ENCODE assay signal across 1 cellular context in genomic region chr17:60355663-60356594, GRCh38.
TF ChIP-seq lines count a peak whose summit lies in the region.

No MANE protein-coding gene starts in this region.

TF ChIP-seq in HepG2, 621 proteins besides CTCF, POLR2A, EP300 and RAD21 (continued from another document and continues in another):
- TF ChIP-seq ZNF646 (CRISPR knock-in tag; IDR thresholded peaks at IDR 0.05) (0 out of 2 replicates have a peak, but pooled peaks have one; percentile 42), ARID2 (CRISPR knock-in tag; IDR thresholded peaks at IDR 0.05; ENCODE audit: borderline replicate concordance) (peak; percentile 81; the same call in 1 of the 2 replicates), SOX6 (IDR thresholded peaks at IDR 0.05) (no peak), SOX6 (CRISPR knock-in tag; IDR thresholded peaks at IDR 0.05) (peak; percentile 79), SMARCC2 (IDR thresholded peaks at IDR 0.05) (no peak), E2F2 (CRISPR knock-in tag; IDR thresholded peaks at IDR 0.05; ENCODE audit: borderline replicate concordance) (no peak), ZNF614 (CRISPR knock-in tag; IDR thresholded peaks at IDR 0.05; ENCODE audit: borderline replicate concordance) (0 out of 2 replicates have a peak, but pooled peaks have one; percentile 14), GMEB1 (CRISPR knock-in tag; IDR thresholded peaks at IDR 0.05; ENCODE audit: borderline replicate concordance) (peak; percentile 38; the same call in 1 of the 2 replicates), ZNF770 (CRISPR knock-in tag; IDR thresholded peaks at IDR 0.05) (peak; percentile 34; the same call in 1 of the 2 replicates), ERF (CRISPR knock-in tag; IDR thresholded peaks at IDR 0.05) (peak; percentile 49), FOXP4 (CRISPR knock-in tag; IDR thresholded peaks at IDR 0.05) (peak; percentile 25; the same call in 1 of the 2 replicates), TBL1XR1 (IDR thresholded peaks at IDR 0.05; ENCODE audit: borderline replicate concordance, low read length, partially characterized antibody) (peak; percentile 88), ZNF556 (CRISPR knock-in tag; IDR thresholded peaks at IDR 0.05; ENCODE audit: borderline replicate concordance) (peak; percentile 79; the same call in 1 of the 2 replicates), ZBTB34 (CRISPR knock-in tag; IDR thresholded peaks at IDR 0.05) (peak; percentile 79), FOXJ3 (CRISPR knock-in tag; IDR thresholded peaks at IDR 0.05; ENCODE audit: borderline replicate concordance) (peak; percentile 59; the same call in 1 of the 2 replicates), ZSCAN21 (CRISPR knock-in tag; IDR thresholded peaks at IDR 0.05; ENCODE audit: borderline replicate concordance) (0 out of 2 replicates have a peak, but pooled peaks have one; percentile 41), CREM (IDR thresholded peaks at IDR 0.05) (peak; percentile 75), CREM (CRISPR knock-in tag; IDR thresholded peaks at IDR 0.05) (no peak), NR2F6 (IDR thresholded peaks at IDR 0.05) (peak; percentile 75), NR2F6 (CRISPR knock-in tag; IDR thresholded peaks at IDR 0.05) (peak; percentile 72), RXRA (CRISPR knock-in tag; IDR thresholded peaks at IDR 0.05) (peak; percentile 63; the same call in 1 of the 2 replicates), ZNF431 (CRISPR knock-in tag; IDR thresholded peaks at IDR 0.05; ENCODE audit: borderline replicate concordance, low read depth) (no peak), NR2F1 (CRISPR knock-in tag; IDR thresholded peaks at IDR 0.05) (peak; percentile 37 to 51; a peak in 3 of 4 replicates), ATF1 (CRISPR knock-in tag; IDR thresholded peaks at IDR 0.05) (no peak), GATAD2A (CRISPR knock-in tag; IDR thresholded peaks at IDR 0.05) (peak; percentile 49), ZNF7 (CRISPR knock-in tag; IDR thresholded peaks at IDR 0.05) (no peak), MEIS1 (CRISPR knock-in tag; IDR thresholded peaks at IDR 0.05; ENCODE audit: borderline replicate concordance) (no peak), ELK4 (CRISPR knock-in tag; IDR thresholded peaks at IDR 0.05; ENCODE audit: borderline replicate concordance) (no peak), ZBTB3 (CRISPR knock-in tag; IDR thresholded peaks at IDR 0.05; ENCODE audit: borderline replicate concordance, low read depth) (0 out of 2 replicates have a peak, but pooled peaks have one; percentile 40), KLF9 (CRISPR knock-in tag; IDR thresholded peaks at IDR 0.05; ENCODE audit: low read depth) (0 out of 2 replicates have a peak, but pooled peaks have one; percentile 31), PRDM15 (CRISPR knock-in tag; IDR thresholded peaks at IDR 0.05) (peak; percentile 45; the same call in 1 of the 2 replicates), PATZ1 (CRISPR knock-in tag; IDR thresholded peaks at IDR 0.05) (0 out of 2 replicates have a peak, but pooled peaks have one; percentile 6), NFYB (CRISPR knock-in tag; IDR thresholded peaks at IDR 0.05) (no peak), MIXL1 (CRISPR knock-in tag; IDR thresholded peaks at IDR 0.05) (0 out of 2 replicates have a peak, but pooled peaks have one; percentile 9)
